In genomic region chr3:152177757-152178156, GRCh38 we compare ENCODE assay signal across 13 cellular contexts.
DNase-seq lines count a peak whose midpoint lies in the region; ATAC-seq, FAIRE-seq and TF ChIP-seq lines count a peak whose summit lies in the region.
"Had no signal": no experiment of that assay in that cellular context is flagged by ENCODE, and none has a peak within 500 bp of the region (broad histone marks: within the 10 kb centered on the region; RNA-seq: fewer than 3 reads in every experiment).

No MANE protein-coding gene starts in this region.

- no peak for TF ChIP-seq CTCF in K562 (IDR thresholded peaks at IDR 0.05 in 2 of 3, conservative IDR thresholded peaks at IDR 0.05 in 1 of 3; ENCODE audit: insufficient read depth in 2 of 3, low read depth in 1 of 3, low read length in 3 of 3)
- no peak for TF ChIP-seq CTCF in A673 (conservative IDR thresholded peaks at IDR 0.05; ENCODE audit: low read depth, low read length)
- no peak for TF ChIP-seq CTCF in RWPE1 (conservative IDR thresholded peaks at IDR 0.05; ENCODE audit: low read depth)

- no peak overlapping the region for H3K9ac ChIP-seq in K562 (ENCODE audit: insufficient read depth in 1 of 2, low read depth in 2 of 2, low read length in 2 of 2)
- H3K9ac ChIP-seq: neural progenitor cell had no signal

- CTCF ChIA-PET in K562 (lab: Yijun Ruan, JAX; ENCODE audit: low intra/inter-chr PET ratio) (no interaction called here), A673 (lab: Charles Lee) (no interaction called here), RWPE1 (lab: Yijun Ruan, JAX) (no interaction called here)

- H3K9me1 ChIP-seq in K562 (ENCODE audit: control insufficient read depth, insufficient read depth, low read length), result no peaks in the 10 kb centered on the region

- intact Hi-C loops in K562 (cut with micrococcal nuclease) (no loop called here), A673 (cut with micrococcal nuclease; ENCODE audit: unreplicated experiment) (no loop called here)

- no peak for FAIRE-seq in K562 (lab: Jason Lieb, UNC)

- H3K9me3 ChIP-seq in K562 (replicated peaks; ENCODE audit: control insufficient read depth, insufficient read depth, low read depth, low read length) (no peaks in the 10 kb centered on the region), A673 (ENCODE audit: low read depth, low read length, poor library complexity, severe bottlenecking) (no peaks in the 10 kb centered on the region)
- H3K9me3 ChIP-seq: body of pancreas had no signal

- 91% methylated on average over 1 of the region's 1 CpG for WGBS in K562 (ENCODE audit: insufficient coverage, low coverage, missing lambda C conversion rate)

- H3K27ac ChIP-seq in K562 (ENCODE audit: extremely low read depth, low read depth, low read length) (no peak overlapping the region), A673 (ENCODE audit: low read depth, low read length, poor library complexity, severe bottlenecking) (no peak overlapping the region), RWPE1 (no peak overlapping the region)
- H3K27ac ChIP-seq: body of pancreas, neural progenitor cell had no signal

- peaks cover 0 to 5% of the 10 kb centered on the region in 2 experiments; a peak in 3 of 5 replicates for H3K4me1 ChIP-seq in K562 (replicated peaks in 1 of 2; ENCODE audit: control insufficient read depth in 2 of 2, insufficient read depth in 2 of 2, low read length in 2 of 2)
- H3K4me1 ChIP-seq in A673 (ENCODE audit: insufficient read depth, low read length, poor library complexity, severe bottlenecking), result peaks cover 5% of the 10 kb centered on the region
- H3K4me1 ChIP-seq: body of pancreas, neural progenitor cell had no signal

- no peaks in the 10 kb centered on the region for H4K20me1 ChIP-seq in K562 (replicated peaks; ENCODE audit: control insufficient read depth, insufficient read depth, low read length)

- H3K36me3 ChIP-seq in K562 (ENCODE audit: control insufficient read depth, insufficient read depth, low read length) (no peaks in the 10 kb centered on the region), A673 (ENCODE audit: insufficient read depth, low read length, poor library complexity, severe bottlenecking) (no peaks in the 10 kb centered on the region)
- H3K36me3 ChIP-seq: neural progenitor cell had no signal

- H3K79me2 ChIP-seq in K562 (ENCODE audit: control insufficient read depth, insufficient read depth, low read length), result 0 out of 3 replicates have a peak, but pooled peaks cover 3% of the 10 kb centered on the region

- H2AFZ ChIP-seq in K562 (ENCODE audit: low read depth, low read length), result no peak overlapping the region
- H2AFZ ChIP-seq: neural progenitor cell had no signal

- POLR2A ChIA-PET in K562 (lab: Yijun Ruan, JAX) (interaction anchor here (0.9 to 1.8 kb wide), 4 partner anchors 10 to 73 kb away, joined by 3 to 5 read pairs (median 4); no protein-coding TSS in a partner anchor), A673 (lab: Charles Lee; ENCODE audit: low non-redundant PET) (no interaction called here), RWPE1 (lab: Yijun Ruan, JAX; ENCODE audit: low non-redundant PET) (no interaction called here)

- in situ Hi-C loops in K562 (cut with MboI), result loop anchor here (10.0 kb wide), 1 partner anchor 267 kb away; no protein-coding TSS in a partner anchor

- no peak for TF ChIP-seq RAD21 in K562 (CRISPR knock-in tag; conservative IDR thresholded peaks at IDR 0.05 in 1 of 2, IDR thresholded peaks at IDR 0.05 in 1 of 2)

- DNase-seq in K562 (ENCODE audit: extremely low read depth in 1 of 4, low spot score in 3 of 4) (no peak), A673 (ENCODE audit: low spot score) (no peak), RWPE1 (ENCODE audit: low spot score) (no peak), cerebellum (ENCODE audit: low spot score) (no peak), medulla oblongata (ENCODE audit: extremely low spot score) (no peak)
- DNase-seq: body of pancreas; NCI-H1105; NK-92 treated with Interleukin-12 subunit alpha and Interleukin-12 subunit beta, amount 100 ng/mL, for 24 hours; substantia nigra had no signal

- no peak overlapping the region for H3K4me2 ChIP-seq in K562 (ENCODE audit: insufficient read depth, low read length)
- H3K4me2 ChIP-seq: neural progenitor cell had no signal

- H3K4me3 ChIP-seq in K562, result no peak overlapping the region
- no peak overlapping the region for H3K4me3 ChIP-seq in A673 (ENCODE audit: low read depth, low read length, poor library complexity, severe bottlenecking)
- H3K4me3 ChIP-seq: body of pancreas, neural progenitor cell had no signal

- ATAC-seq in GM18520 (IDR thresholded peaks at IDR 0.05; ENCODE audit: unreplicated experiment), result peak; percentile 96
- ATAC-seq in GM21528 (IDR thresholded peaks at IDR 0.05; ENCODE audit: low FRiP score, unreplicated experiment), result peak; percentile 94
- peak; percentile 83 for ATAC-seq in HG03097 (IDR thresholded peaks at IDR 0.05; ENCODE audit: low FRiP score, unreplicated experiment)
- no peak; the same call in 1 of the 3 replicates for ATAC-seq in K562
- ATAC-seq: body of pancreas had no signal

- BruUV-seq in K562 (replicated peaks; lab: Mats Ljungman, UMichigan) (no TSS peak), A673 (replicated peaks; lab: Mats Ljungman, UMichigan) (no TSS peak)

- TF ChIP-seq EP300 in K562 (IDR thresholded peaks at IDR 0.05; ENCODE audit: low read length), result no peak

- no peak for TF ChIP-seq POLR2A in K562 (conservative IDR thresholded peaks at IDR 0.05)

- no peaks in the 10 kb centered on the region for H3K27me3 ChIP-seq in K562 (ENCODE audit: control insufficient read depth in 2 of 2, insufficient read depth in 2 of 2, low read length in 2 of 2)
- no peaks in the 10 kb centered on the region for H3K27me3 ChIP-seq in A673 (replicated peaks; ENCODE audit: insufficient read depth, low read depth, low read length, poor library complexity)
- H3K27me3 ChIP-seq: body of pancreas, neural progenitor cell had no signal

TF ChIP-seq in K562, 482 proteins besides CTCF, POLR2A, EP300 and RAD21:
- TF ChIP-seq CEBPG (CRISPR knock-in tag; IDR thresholded peaks at IDR 0.05) (no peak), CEBPG (tag; conservative IDR thresholded peaks at IDR 0.05 in 1 of 2, IDR thresholded peaks at IDR 0.05 in 1 of 2) (peak in 1 of 2 experiments; percentile 71; a peak in 3 of 4 replicates), CEBPB (tag; IDR thresholded peaks at IDR 0.05) (peak; percentile 92), ZNF318 (IDR thresholded peaks at IDR 0.05; ENCODE audit: borderline replicate concordance in 1 of 2, low read depth in 1 of 2) (no peak), PRMT5 (CRISPR knock-in tag; IDR thresholded peaks at IDR 0.05) (no peak), OTX1 (CRISPR knock-in tag; IDR thresholded peaks at IDR 0.05) (no peak), ETV5 (CRISPR knock-in tag; IDR thresholded peaks at IDR 0.05; ENCODE audit: low read depth) (no peak)
TF ChIP-seq in K562: peak in this region for 2.
